In genomic region chr11:60175860-60176275, GRCh38 we compare ENCODE assay signal across 15 cellular contexts. TPM values are rescaled to one million over a fixed set of nuclear protein-coding genes. Genes with fewer than 3 reads are reported as not detected.
DNase-seq lines count a peak whose midpoint lies in the region; ATAC-seq and TF ChIP-seq lines count a peak whose summit lies in the region.
"Had no signal": no experiment of that assay in that cellular context is flagged by ENCODE, and none has a peak within 500 bp of the region (broad histone marks: within the 10 kb centered on the region; RNA-seq: fewer than 3 reads in every experiment).

No MANE protein-coding gene starts in this region.

- H3K9me3 Mint-ChIP-seq in endothelial cell (ENCODE audit: unreplicated experiment), result no peaks in the 10 kb centered on the region
- H3K9me3 Mint-ChIP-seq: natural killer cell treated with Interleukin-12 subunit alpha and Interleukin-12 subunit beta and Interleukin-15 and Interleukin-18, amount 100 ng/mL, for 72 hours; type B pancreatic cell had no signal

- no peaks in the 10 kb centered on the region for H3K27me3 ChIP-seq in GM06990 (replicated peaks; ENCODE audit: control insufficient read depth, insufficient read depth, low read length)
- no peaks in the 10 kb centered on the region for H3K27me3 ChIP-seq in HAP-1 (ENCODE audit: low read depth)

- H3K36me3 Mint-ChIP-seq in endothelial cell (ENCODE audit: low read depth, unreplicated experiment), result no peaks in the 10 kb centered on the region
- H3K36me3 Mint-ChIP-seq: natural killer cell treated with Interleukin-12 subunit alpha and Interleukin-12 subunit beta and Interleukin-15 and Interleukin-18, amount 100 ng/mL, for 72 hours; type B pancreatic cell had no signal

- no peak overlapping the region for H3K4me3 Mint-ChIP-seq in endothelial cell (ENCODE audit: unreplicated experiment)
- H3K4me3 Mint-ChIP-seq: natural killer cell treated with Interleukin-12 subunit alpha and Interleukin-12 subunit beta and Interleukin-15 and Interleukin-18, amount 100 ng/mL, for 72 hours; type B pancreatic cell had no signal

- H3K27ac Mint-ChIP-seq in endothelial cell (ENCODE audit: unreplicated experiment), result no peak overlapping the region
- H3K27ac Mint-ChIP-seq: natural killer cell treated with Interleukin-12 subunit alpha and Interleukin-12 subunit beta and Interleukin-15 and Interleukin-18, amount 100 ng/mL, for 72 hours; type B pancreatic cell had no signal

- no peaks in the 10 kb centered on the region for H3K4me1 Mint-ChIP-seq in endothelial cell (ENCODE audit: unreplicated experiment)

- in situ Hi-C loops in HAP-1 (cut with MboI; ENCODE audit: low sequenced_read_pairs), result no loop called here

- TF ChIP-seq CTCF in GM06990 (IDR thresholded peaks at IDR 0.05; ENCODE audit: insufficient read depth, low read length, poor library complexity, severe bottlenecking) (no peak), endothelial cell (IDR thresholded peaks at IDR 0.05; ENCODE audit: unreplicated experiment) (no peak)

- H3K4me1 ChIP-seq in HAP-1, result no peaks in the 10 kb centered on the region
- H3K4me1 ChIP-seq: lower lobe of right lung had no signal

- ATAC-seq in GM18870 (IDR thresholded peaks at IDR 0.05; ENCODE audit: unreplicated experiment) (peak; percentile 65), HG02642 (IDR thresholded peaks at IDR 0.05; ENCODE audit: poor library complexity, unreplicated experiment) (peak; percentile 61), HG03558 (IDR thresholded peaks at IDR 0.05; ENCODE audit: extremely low read depth, unreplicated experiment) (peak; percentile 50), HG03439 (IDR thresholded peaks at IDR 0.05; ENCODE audit: unreplicated experiment) (no peak)
- ATAC-seq: natural killer cell treated with Interleukin-12 subunit alpha and Interleukin-12 subunit beta and Interleukin-15 and Interleukin-18, amount 100 ng/mL, for 72 hours had no signal

- DNase-seq in GM06990 (ENCODE audit: extremely low read depth, insufficient read length) (peak; percentile 42), AG08396 (ENCODE audit: low spot score) (no peak), HAP-1 (ENCODE audit: low spot score in 2 of 2) (no peak), endothelial cell (ENCODE audit: low spot score) (no peak)
- DNase-seq: lower lobe of right lung, SHP77 treated with DMSO at 0.1 percent for 48 hours, T-helper 9 cell had no signal

- H3K9me3 ChIP-seq in HAP-1, result no peaks in the 10 kb centered on the region
- H3K9me3 ChIP-seq: lower lobe of right lung had no signal

- H3K4me3 ChIP-seq in GM06990 (replicated peaks; ENCODE audit: low read depth, low read length) (no peak overlapping the region), HAP-1 (no peak overlapping the region)
- H3K4me3 ChIP-seq: lower lobe of right lung had no signal

- H3K36me3 ChIP-seq in GM06990 (ENCODE audit: control insufficient read depth, insufficient read depth, low read length) (no peaks in the 10 kb centered on the region), HAP-1 (replicated peaks) (no peaks in the 10 kb centered on the region)

- H3K27me3 Mint-ChIP-seq in endothelial cell (ENCODE audit: unreplicated experiment), result no peaks in the 10 kb centered on the region
- H3K27me3 Mint-ChIP-seq: type B pancreatic cell had no signal

RNA-seq across cellular contexts. Expression of gene MS4A6A, which starts 7.0 kb away (rescaled TPM):
- total RNA-seq in endothelial cell (ENCODE audit: unreplicated experiment), result not detected
- total RNA-seq: M059J; natural killer cell treated with Interleukin-12 subunit alpha and Interleukin-12 subunit beta and Interleukin-15 and Interleukin-18, amount 100 ng/mL, for 72 hours; renal cortical epithelial cell had no signal
